29 cellular contexts compared by ENCODE assay signal in the genomic region with DNA sequence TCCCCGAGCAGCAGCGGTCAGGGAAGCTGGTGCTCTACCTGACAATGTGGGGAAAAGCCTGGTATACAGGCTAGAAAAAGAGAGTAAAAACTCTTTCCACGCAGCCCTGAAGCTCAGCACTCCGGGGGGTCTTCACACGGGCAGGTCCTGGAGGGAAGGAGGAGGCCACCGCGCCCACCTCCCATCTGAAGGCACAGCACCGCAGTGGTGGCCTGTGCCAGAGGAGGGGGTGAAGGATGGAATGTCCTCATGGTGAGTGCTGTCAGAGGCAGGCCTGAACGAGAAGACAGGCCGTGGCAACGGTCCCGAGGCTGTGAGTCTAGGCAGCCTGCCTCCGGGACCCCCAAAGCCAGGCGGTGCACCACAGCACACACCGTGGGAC. TPM values are rescaled to one million over a fixed set of nuclear protein-coding genes. Genes with fewer than 3 reads are reported as not detected.
DNase-seq lines count a peak whose midpoint lies in the region; ATAC-seq and TF ChIP-seq lines count a peak whose summit lies in the region.
"Had no signal": no experiment of that assay in that cellular context is flagged by ENCODE, and none has a peak within 500 bp of the region (broad histone marks: within the 10 kb centered on the region; RNA-seq: fewer than 3 reads in every experiment).

No MANE protein-coding gene starts in this region.

- TF ChIP-seq CTCF in DND-41 (IDR thresholded peaks at IDR 0.05; ENCODE audit: borderline replicate concordance, extremely low read depth, low read length, poor library complexity, severe bottlenecking): no peak
- TF ChIP-seq CTCF in osteoblast (IDR thresholded peaks at IDR 0.05; ENCODE audit: extremely low read depth, low read depth, low read length): no peak

- H3K4me3 ChIP-seq in DND-41 (ENCODE audit: low read depth in 1 of 2, low read length in 2 of 2) (no peak overlapping the region), HUES48 (ENCODE audit: low read depth, low read length) (no peak overlapping the region), osteoblast (ENCODE audit: insufficient read depth, low read length) (no peak overlapping the region)
- H3K4me3 ChIP-seq: SJSA1, stomach, transverse colon had no signal

- H3K4me1 ChIP-seq in DND-41 (ENCODE audit: insufficient read depth, low read length) (peaks cover 20% of the 10 kb centered on the region), HUES48 (ENCODE audit: control insufficient read depth, insufficient read depth, low read length) (peaks cover 7% of the 10 kb centered on the region; the same call in 1 of the 2 replicates), osteoblast (ENCODE audit: insufficient read depth, low read length) (peaks cover 9% of the 10 kb centered on the region)

- POLR2A ChIA-PET in naive thymus-derived CD8-positive, alpha-beta T cell (lab: Charles Lee): interaction anchor here (2.1 kb wide), 1 partner anchor 9 kb away, joined by 14 read pairs; a partner anchor contains a TSS

- DNase-seq in DND-41 (no peak), osteoblast (ENCODE audit: insufficient read length, low spot score, missing footprints) (peak; percentile 88), hippocampal formation (lab: John Stamatoyannopoulos, UW) (no peak), activated gamma-delta T cell (lab: John Stamatoyannopoulos, UW) (no peak)
- DNase-seq in naive thymus-derived CD8-positive, alpha-beta T cell: no peak
- DNase-seq: activated CD4-positive, alpha-beta memory T cell treated with anti-CD3 and anti-CD28 coated beads, Interleukin-2, amount 10 ng/mL, durations not matched to agents 7 days and 5 days; activated CD4-positive, alpha-beta T cell treated with anti-CD3 and anti-CD28 coated beads for 1 hour; activated CD8-positive, alpha-beta memory T cell treated with anti-CD3 and anti-CD28 coated beads, Interleukin-2, amount 50 U/mL, for 48 hours; C1 segment of cervical spinal cord; central memory CD4-positive, alpha-beta T cell; naive B cell; NCI-H1092; NCI-H187; NCI-H2171 treated with DMSO at 0.1 percent for 48 hours; NCI-H510A treated with DMSO at 0.1 percent for 48 hours; small intestine; stimulated activated CD4-positive, alpha-beta T cell treated with anti-CD3 and anti-CD28 coated beads, Interleukin-1b, Interleukin-23, amount 100 ng/mL, for 48 hours; stimulated activated CD8-positive, alpha-beta memory T cell treated with anti-CD3 and anti-CD28 coated beads, Interleukin-4, amount 100 ng/mL, for 48 hours; stomach; T-helper 2 cell; transverse colon had no signal

- no peak overlapping the region for H2AFZ ChIP-seq in DND-41 (ENCODE audit: low read depth, low read length)
- H2AFZ ChIP-seq in osteoblast (ENCODE audit: low read length): no peak overlapping the region
- H2AFZ ChIP-seq: parathyroid adenoma had no signal

- H3K36me3 ChIP-seq in DND-41 (ENCODE audit: insufficient read depth, low read length) (peaks cover 28% of the 10 kb centered on the region), HUES48 (ENCODE audit: control insufficient read depth, insufficient read depth, low read length) (peaks cover 23% of the 10 kb centered on the region), osteoblast (ENCODE audit: insufficient read depth, low read length) (peaks cover 22% of the 10 kb centered on the region)
- H3K36me3 ChIP-seq: transverse colon had no signal

- peak overlapping the region in 3 of 10 donors; percentile 8 to 65 (median 48) for H3K27ac Mint-ChIP-seq in naive thymus-derived CD8-positive, alpha-beta T cell
- H3K27ac Mint-ChIP-seq: activated CD4-positive, alpha-beta memory T cell treated with anti-CD3 and anti-CD28 coated beads, Interleukin-2, amount 10 ng/mL, durations not matched to agents 7 days and 5 days; activated naive CD4-positive, alpha-beta T cell treated with anti-CD3 and anti-CD28 coated beads, Interleukin-2, amount 50 U/mL, for 72 hours; activated T-helper 2 cell treated with anti-CD3 and anti-CD28 coated beads, Interferon-gamma antibody, Interleukin-2, Interleukin-4, amounts not matched to agents 10 μg/mL and 5 μg/mL and 100 μg/mL, durations not matched to agents 14 hours and 24 hours and 36 hours; mesothelial cell of epicardium had no signal

- peaks cover 19% of the 10 kb centered on the region for H4K20me1 ChIP-seq in DND-41 (ENCODE audit: insufficient read depth, low read length)
- H4K20me1 ChIP-seq in osteoblast (ENCODE audit: insufficient read depth, low read length): peaks cover 8% of the 10 kb centered on the region

- no peak overlapping the region for H3K4me2 ChIP-seq in DND-41 (ENCODE audit: insufficient read depth, low read length)
- H3K4me2 ChIP-seq in osteoblast (ENCODE audit: insufficient read depth, low read length): no peak overlapping the region

- ATAC-seq in DND-41 (ENCODE audit: insufficient read depth, low read depth): 0 out of 3 replicates have a peak, but pooled peaks have one; percentile 7
- ATAC-seq in naive thymus-derived CD8-positive, alpha-beta T cell: no peak
- ATAC-seq: activated naive CD4-positive, alpha-beta T cell treated with anti-CD3 and anti-CD28 coated beads, Interleukin-2, amount 50 U/mL, for 72 hours had no signal

- peaks cover 0 to 11% (median 0%) of the 10 kb centered on the region in 3 donors for H3K36me3 Mint-ChIP-seq in naive thymus-derived CD8-positive, alpha-beta T cell
- H3K36me3 Mint-ChIP-seq: activated naive CD4-positive, alpha-beta T cell treated with anti-CD3 and anti-CD28 coated beads, Interleukin-2, amount 50 U/mL, for 72 hours; naive B cell had no signal

- H3K4me1 Mint-ChIP-seq in naive thymus-derived CD8-positive, alpha-beta T cell: peaks cover 6 to 26% (median 16%) of the 10 kb centered on the region in 4 donors
- H3K4me1 Mint-ChIP-seq: mesothelial cell of epicardium, naive B cell had no signal

- no peak overlapping the region for H3K9ac ChIP-seq in DND-41 (ENCODE audit: low read depth, low read length)
- no peak overlapping the region for H3K9ac ChIP-seq in HUES48 (ENCODE audit: low read depth, low read length)
- H3K9ac ChIP-seq: parathyroid adenoma had no signal

- H3K27me3 ChIP-seq in DND-41 (ENCODE audit: insufficient read depth, low read length, poor library complexity) (no peaks in the 10 kb centered on the region), HUES48 (ENCODE audit: control insufficient read depth, insufficient read depth, low read length) (no peaks in the 10 kb centered on the region), osteoblast (ENCODE audit: insufficient read depth, low read length) (no peaks in the 10 kb centered on the region)
- H3K27me3 ChIP-seq: SJSA1, stomach, transverse colon had no signal

- H3K79me2 ChIP-seq in DND-41 (ENCODE audit: insufficient read depth, low read length) (peaks cover 7% of the 10 kb centered on the region; the same call in 1 of the 2 replicates), osteoblast (ENCODE audit: insufficient read depth, low read length) (peaks cover 4% of the 10 kb centered on the region)
- H3K79me2 ChIP-seq: parathyroid adenoma had no signal

- H3K9me3 Mint-ChIP-seq in naive thymus-derived CD8-positive, alpha-beta T cell: no peaks in the 10 kb centered on the region
- H3K9me3 Mint-ChIP-seq: activated CD4-positive, alpha-beta memory T cell treated with anti-CD3 and anti-CD28 coated beads, Interleukin-2, amount 10 ng/mL, durations not matched to agents 7 days and 5 days; activated naive CD4-positive, alpha-beta T cell treated with anti-CD3 and anti-CD28 coated beads, Interleukin-2, amount 50 U/mL, for 72 hours; activated T-helper 2 cell treated with anti-CD3 and anti-CD28 coated beads, Interferon-gamma antibody, Interleukin-2, Interleukin-4, amounts not matched to agents 10 μg/mL and 5 μg/mL and 100 μg/mL, durations not matched to agents 14 hours and 24 hours and 36 hours; mesothelial cell of epicardium; naive B cell had no signal

- no peaks in the 10 kb centered on the region for H3K27me3 Mint-ChIP-seq in naive thymus-derived CD8-positive, alpha-beta T cell
- H3K27me3 Mint-ChIP-seq: activated CD4-positive, alpha-beta memory T cell treated with anti-CD3 and anti-CD28 coated beads, Interleukin-2, amount 10 ng/mL, durations not matched to agents 7 days and 5 days; naive B cell had no signal

- no peaks in the 10 kb centered on the region for H3K9me3 ChIP-seq in DND-41 (ENCODE audit: insufficient read depth, low read length, severe bottlenecking)
- H3K9me3 ChIP-seq in HUES48 (ENCODE audit: control insufficient read depth, insufficient read depth, low read length): no peaks in the 10 kb centered on the region
- no peaks in the 10 kb centered on the region for H3K9me3 ChIP-seq in osteoblast (ENCODE audit: low read depth, low read length)
- H3K9me3 ChIP-seq: Caco-2, SJSA1, stomach, transverse colon had no signal

- H3K27ac ChIP-seq in DND-41 (ENCODE audit: low read length): no peak overlapping the region
- peak overlapping the region; percentile 22 for H3K27ac ChIP-seq in HUES48 (ENCODE audit: low read depth, low read length)
- H3K27ac ChIP-seq in cingulate gyrus (ENCODE audit: low read depth, low read length): peak overlapping the region; percentile 60
- no peak overlapping the region for H3K27ac ChIP-seq in osteoblast (ENCODE audit: low read depth, low read length)
- H3K27ac ChIP-seq: parathyroid adenoma, SJSA1, stomach, transverse colon had no signal

- peak overlapping the region in 1 of 10 donors; percentile 65 for H3K4me3 Mint-ChIP-seq in naive thymus-derived CD8-positive, alpha-beta T cell
- H3K4me3 Mint-ChIP-seq: activated CD4-positive, alpha-beta memory T cell treated with anti-CD3 and anti-CD28 coated beads, Interleukin-2, amount 10 ng/mL, durations not matched to agents 7 days and 5 days; mesothelial cell of epicardium; naive B cell had no signal

RNA-seq across cellular contexts. Expression of a gene that starts 5.8 kb away (rescaled TPM):
- 27.5 and 29.5 TPM in 2 replicates for total RNA-seq in osteoblast
- 100 to 1,000 TPM; 124 to 134 TPM for total RNA-seq in naive thymus-derived CD8-positive, alpha-beta T cell
- 1 to 10 TPM; 3.8 to 4.8 (median 4.7) TPM for polyA plus RNA-seq in naive thymus-derived CD8-positive, alpha-beta T cell

RNA-seq across cellular contexts. Expression of a gene that starts 9.0 kb away (rescaled TPM):
- total RNA-seq in osteoblast: 1.8 and 2.9 TPM in 2 replicates
- total RNA-seq in naive thymus-derived CD8-positive, alpha-beta T cell: 100 to 1,000 TPM in 1 of 2 experiments, 10 to 100 TPM in 1; 95.0 to 104 TPM
- 100 to 1,000 TPM; 255 to 292 (median 282) TPM for polyA plus RNA-seq in naive thymus-derived CD8-positive, alpha-beta T cell

RNA-seq across cellular contexts. Expression of a gene that starts 37.6 kb away (rescaled TPM):
- 15.6 and 18.8 TPM in 2 replicates for total RNA-seq in osteoblast
- 10 to 100 TPM; 52.6 to 53.9 TPM for total RNA-seq in naive thymus-derived CD8-positive, alpha-beta T cell
- 10 to 100 TPM; 42.3 to 73.8 (median 47.1) TPM for polyA plus RNA-seq in naive thymus-derived CD8-positive, alpha-beta T cell

RNA-seq across cellular contexts. Expression of a gene that starts 37.6 kb away (rescaled TPM):
- total RNA-seq in osteoblast: 21.7 and 23.0 TPM in 2 replicates
- total RNA-seq in naive thymus-derived CD8-positive, alpha-beta T cell: 100 to 1,000 TPM; 106 to 108 TPM
- polyA plus RNA-seq in naive thymus-derived CD8-positive, alpha-beta T cell: 10 to 100 TPM; 60.1 to 92.1 (median 80.9) TPM

RNA-seq across cellular contexts. Expression of a gene that starts 49.0 kb away (rescaled TPM):
- total RNA-seq in osteoblast: 2.1 and 2.9 TPM in 2 replicates
- 1 to 10 TPM in 1 of 2 experiments, under 1 TPM in 1; 0.96 to 1.1 TPM for total RNA-seq in naive thymus-derived CD8-positive, alpha-beta T cell
- under 1 TPM in 2 of 3 donors, not detected in 1; 0.22 to 0.84 TPM for polyA plus RNA-seq in naive thymus-derived CD8-positive, alpha-beta T cell
- total RNA-seq: activated CD4-positive, alpha-beta memory T cell treated with anti-CD3 and anti-CD28 coated beads, Interleukin-2, amount 10 ng/mL, durations not matched to agents 7 days and 5 days; activated naive CD4-positive, alpha-beta T cell treated with anti-CD3 and anti-CD28 coated beads, Interleukin-2, amount 50 U/mL, for 72 hours; activated T-helper 2 cell treated with anti-CD3 and anti-CD28 coated beads, Interferon-gamma antibody, Interleukin-2, Interleukin-4, amounts not matched to agents 10 μg/mL and 5 μg/mL and 100 μg/mL, durations not matched to agents 14 hours and 24 hours and 36 hours; Caco-2; mesothelial cell of epicardium had no signal

Comparison
In these comparisons a context has a peak if more than half of its experiments do, and no peak if none do; other contexts are left out.
1. H3K27ac ChIP-seq: peak in HUES48 (single experiment) and cingulate gyrus (single experiment); none in DND-41 (single experiment) and osteoblast (single experiment).
2. RNA of a gene that starts 9.0 kb away (total RNA-seq): 95.0 to 104 TPM in naive thymus-derived CD8-positive, alpha-beta T cell; 1.8 to 2.9 TPM in osteoblast; every median in the first group is over 10 times any median in the second.